8 cellular contexts compared by ENCODE assay signal in the genomic region with DNA sequence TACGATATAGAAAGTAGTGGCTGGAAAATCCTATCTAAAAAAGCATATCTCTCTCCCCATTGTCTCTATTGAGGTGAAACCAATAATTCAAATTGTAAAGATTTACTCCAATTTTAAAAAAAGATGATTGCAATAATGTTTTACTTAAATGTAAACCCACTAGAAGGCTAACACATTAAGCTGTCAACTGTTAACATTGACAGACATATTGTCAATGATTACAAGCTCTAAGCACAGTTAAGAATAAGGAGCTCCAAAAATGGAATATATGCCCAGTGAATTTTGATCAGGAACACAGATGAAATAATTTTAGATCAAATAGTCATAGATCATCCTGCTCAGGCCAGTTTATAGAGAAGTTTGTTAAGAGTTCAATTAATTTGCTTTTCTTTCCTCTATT.
"Had no signal": no experiment of that assay in that cellular context is flagged by ENCODE, and none has a peak within 500 bp of the region (broad histone marks: within the 10 kb centered on the region; RNA-seq: fewer than 3 reads in every experiment).

No MANE protein-coding gene starts in this region.

- FAIRE-seq: G401.6, GM12878, GM12891, GM12892, GM18507, GM19239 had no signal

- ATAC-seq: GM12878 had no signal

- H3K4me3 ChIP-seq: GM12878 had no signal

- DNase-seq: GDM1, GF-D8 had no signal
